Comparison of ENCODE assay signal across 23 cellular contexts in genomic region chr11:13358871-13359270, GRCh38.
DNase-seq lines count a peak whose midpoint lies in the region; ATAC-seq, FAIRE-seq and TF ChIP-seq lines count a peak whose summit lies in the region.
"Had no signal": no experiment of that assay in that cellular context is flagged by ENCODE, and none has a peak within 500 bp of the region (broad histone marks: within the 10 kb centered on the region; RNA-seq: fewer than 3 reads in every experiment).

No MANE protein-coding gene starts in this region.

- H3K9ac ChIP-seq in SK-N-SH: no peak overlapping the region
- no peak overlapping the region for H3K9ac ChIP-seq in K562 (ENCODE audit: insufficient read depth in 1 of 2, low read depth in 2 of 2, low read length in 2 of 2)

- H4K20me1 ChIP-seq in SK-N-SH (ENCODE audit: insufficient read depth) (no peaks in the 10 kb centered on the region), K562 (replicated peaks; ENCODE audit: control insufficient read depth, insufficient read depth, low read length) (no peaks in the 10 kb centered on the region)

- intact Hi-C loops in K562 (cut with micrococcal nuclease) (loop anchor here (10.0 kb wide), 1 partner anchor 106 kb away; the partner anchor contains the start of gene BTBD10), upper lobe of right lung (cut with DNase I) (no loop called here)

- H3K79me2 ChIP-seq in SK-N-SH (ENCODE audit: insufficient read depth) (no peaks in the 10 kb centered on the region), K562 (ENCODE audit: control insufficient read depth, insufficient read depth, low read length) (no peaks in the 10 kb centered on the region)

- H3K36me3 ChIP-seq in SK-N-SH (replicated peaks in 1 of 2; ENCODE audit: control insufficient read depth in 1 of 2, insufficient read depth in 2 of 2, low read length in 1 of 2) (peaks cover 24 to 31% of the 10 kb centered on the region in 2 experiments), K562 (ENCODE audit: control insufficient read depth, insufficient read depth, low read length) (no peaks in the 10 kb centered on the region), Peyer's patch (peaks cover 0 to 81% (median 0%) of the 10 kb centered on the region in 3 donors), upper lobe of right lung (peaks cover 96% of the 10 kb centered on the region)
- H3K36me3 ChIP-seq: BE2C, MG63, prostate gland had no signal

- TF ChIP-seq CTCF in SK-N-SH (IDR thresholded peaks at IDR 0.05) (no peak), K562 (IDR thresholded peaks at IDR 0.05 in 2 of 3, conservative IDR thresholded peaks at IDR 0.05 in 1 of 3; ENCODE audit: insufficient read depth in 2 of 3, low read depth in 1 of 3, low read length in 3 of 3) (no peak), Peyer's patch (IDR thresholded peaks at IDR 0.05) (no peak), upper lobe of right lung (IDR thresholded peaks at IDR 0.05) (no peak)

- TF ChIP-seq EP300 in SK-N-SH (IDR thresholded peaks at IDR 0.05; ENCODE audit: borderline replicate concordance in 1 of 2, low read depth in 1 of 2, low read length in 1 of 2) (no peak), K562 (IDR thresholded peaks at IDR 0.05; ENCODE audit: low read length) (no peak)

- TF ChIP-seq RAD21 in SK-N-SH (IDR thresholded peaks at IDR 0.05; ENCODE audit: low read length) (no peak), K562 (CRISPR knock-in tag; conservative IDR thresholded peaks at IDR 0.05 in 1 of 2, IDR thresholded peaks at IDR 0.05 in 1 of 2) (no peak)

- TF ChIP-seq POLR2A in K562 (conservative IDR thresholded peaks at IDR 0.05): no peak
- TF ChIP-seq POLR2A in Peyer's patch (IDR thresholded peaks at IDR 0.05): no peak

- ATAC-seq in SK-N-SH treated with all-trans-retinoic acid at 6 μM for 48 hours: no peak; the same call in 2 of the 3 replicates
- ATAC-seq in K562: no peak
- ATAC-seq in upper lobe of right lung: no peak

- H3K4me2 ChIP-seq in SK-N-SH (no peak overlapping the region), K562 (ENCODE audit: insufficient read depth, low read length) (no peak overlapping the region)

- no peaks in the 10 kb centered on the region for H3K9me2 ChIP-seq in SK-N-SH

- in situ Hi-C loops in K562 (cut with MboI): no loop called here

- POLR2A ChIA-PET in SK-N-SH (lab: Yijun Ruan, JAX): no interaction called here
- POLR2A ChIA-PET in K562 (lab: Yijun Ruan, JAX): interaction anchor here (1.0 kb wide), 1 partner anchor 13 kb away, joined by 3 read pairs; no protein-coding TSS in a partner anchor

- DNase-seq in SK-N-SH (no peak), K562 (ENCODE audit: extremely low read depth in 1 of 4, low spot score in 3 of 4) (no peak), iris pigment epithelial cell (ENCODE audit: low read depth) (peak; percentile 19), superior temporal gyrus (ENCODE audit: extremely low spot score) (peak; percentile 67), Peyer's patch (no peak), upper lobe of right lung (no peak), NCI-H146 treated with DMSO at 0.1 percent for 48 hours (lab: John Stamatoyannopoulos, UW; ENCODE audit: unreplicated experiment) (no peak)
- DNase-seq: BE2C; GDM1; kidney; MG63; NCI-H1436 treated with DMSO at 0.1 percent for 48 hours; NCI-H774; nephron progenitor cell; OCI-M1; stimulated activated CD4-positive, alpha-beta T cell treated with anti-CD3 and anti-CD28 coated beads, Interleukin-2, amount 100 ng/mL, for 48 hours; stomach had no signal

- CTCF ChIA-PET in SK-N-SH (lab: Yijun Ruan, JAX): interaction anchor here (1.0 kb wide), 1 partner anchor 26 kb away, joined by 3 read pairs; no protein-coding TSS in a partner anchor
- CTCF ChIA-PET in K562 (lab: Yijun Ruan, JAX; ENCODE audit: low intra/inter-chr PET ratio): no interaction called here

- H3K4me3 ChIP-seq in SK-N-SH (ENCODE audit: low read depth in 2 of 2, low read length in 1 of 2) (no peak overlapping the region), K562 (no peak overlapping the region), Peyer's patch (no peak overlapping the region), upper lobe of right lung (no peak overlapping the region)
- H3K4me3 ChIP-seq: MG63, prostate gland, skin epidermis, stomach had no signal

- WGBS in SK-N-SH (ENCODE audit: low lambda C conversion rate): 73% methylated on average over 4 of the region's 4 CpGs
- WGBS in K562 (ENCODE audit: insufficient coverage, low coverage, missing lambda C conversion rate): 0% methylated on average over 4 of the region's 4 CpGs

- H3K9me1 ChIP-seq in K562 (ENCODE audit: control insufficient read depth, insufficient read depth, low read length): no peaks in the 10 kb centered on the region

- H3K27ac ChIP-seq in SK-N-SH (ENCODE audit: low read depth in 2 of 2, low read length in 1 of 2) (peak overlapping the region in 1 of 2 experiments; percentile 64; a peak in 2 of 4 replicates), K562 (ENCODE audit: extremely low read depth, low read depth, low read length) (no peak overlapping the region), Peyer's patch (no peak overlapping the region), upper lobe of right lung (no peak overlapping the region)
- H3K27ac ChIP-seq: 22Rv1, prostate gland, skin epidermis, stomach had no signal

- H3K4me1 ChIP-seq in SK-N-SH (ENCODE audit: control insufficient read depth in 1 of 2, insufficient read depth in 2 of 2, low read depth in 1 of 2, low read length in 1 of 2): no peaks in the 10 kb centered on the region
- H3K4me1 ChIP-seq in K562 (replicated peaks in 1 of 2; ENCODE audit: control insufficient read depth in 2 of 2, insufficient read depth in 2 of 2, low read length in 2 of 2): no peaks in the 10 kb centered on the region; a peak in 2 of 5 replicates
- H3K4me1 ChIP-seq in Peyer's patch: no peaks in the 10 kb centered on the region
- no peaks in the 10 kb centered on the region for H3K4me1 ChIP-seq in upper lobe of right lung
- H3K4me1 ChIP-seq: BE2C, prostate gland, stomach had no signal

- H2AFZ ChIP-seq in SK-N-SH (ENCODE audit: low read depth): no peak overlapping the region
- H2AFZ ChIP-seq in K562 (ENCODE audit: low read depth, low read length): no peak overlapping the region

- H3K9me3 ChIP-seq in SK-N-SH (no peaks in the 10 kb centered on the region), K562 (replicated peaks; ENCODE audit: control insufficient read depth, insufficient read depth, low read depth, low read length) (no peaks in the 10 kb centered on the region), Peyer's patch (no peaks in the 10 kb centered on the region), upper lobe of right lung (no peaks in the 10 kb centered on the region)
- H3K9me3 ChIP-seq: BE2C, MG63, prostate gland, stomach had no signal

- no peaks in the 10 kb centered on the region for H3K27me3 ChIP-seq in SK-N-SH (ENCODE audit: insufficient read depth)
- H3K27me3 ChIP-seq in K562 (ENCODE audit: control insufficient read depth in 2 of 2, insufficient read depth in 2 of 2, low read length in 2 of 2): peaks cover 11 to 29% of the 10 kb centered on the region in 2 experiments; a peak in 3 of 5 replicates
- no peaks in the 10 kb centered on the region for H3K27me3 ChIP-seq in Peyer's patch
- H3K27me3 ChIP-seq in upper lobe of right lung: no peaks in the 10 kb centered on the region
- H3K27me3 ChIP-seq: BE2C, MG63, stomach had no signal

- no peak for FAIRE-seq in K562 (lab: Jason Lieb, UNC)
- FAIRE-seq: H54, kidney, urothelium cell line had no signal

- H3F3A ChIP-seq in SK-N-SH (replicated peaks; ENCODE audit: insufficient read depth): peaks cover 13% of the 10 kb centered on the region

- no TSS peak for BruUV-seq in K562 (replicated peaks; lab: Mats Ljungman, UMichigan)

TF ChIP-seq in SK-N-SH, 30 proteins besides CTCF, POLR2A, EP300 and RAD21 (continues in another document):
- no peak for TF ChIP-seq IRF3 (IDR thresholded peaks at IDR 0.05; ENCODE audit: low read depth, low read length)
- TF ChIP-seq MXI1 (IDR thresholded peaks at IDR 0.05; ENCODE audit: low read depth, low read length): no peak
- TF ChIP-seq GATA2 (CRISPR knock-in tag; IDR thresholded peaks at IDR 0.05): no peak
- TF ChIP-seq FOXJ3 (CRISPR knock-in tag; IDR thresholded peaks at IDR 0.05): no peak

TF ChIP-seq in K562, 482 proteins besides CTCF, POLR2A, EP300 and RAD21:
- TF ChIP-seq CHD2 (IDR thresholded peaks at IDR 0.05; ENCODE audit: low read depth, low read length) (peak; percentile 38; the same call in 1 of the 2 replicates), KLF6 (CRISPR knock-in tag; IDR thresholded peaks at IDR 0.05; ENCODE audit: borderline replicate concordance) (no peak)

Comparison
In these comparisons a context has a peak if more than half of its experiments do, and no peak if none do; other contexts are left out.
1. DNase-seq: peak in iris pigment epithelial cell (single experiment) and superior temporal gyrus (single experiment); none in SK-N-SH (single experiment), K562 (0 of 4), Peyer's patch (0 of 3), upper lobe of right lung (single experiment) and NCI-H146 treated with DMSO at 0.1 percent for 48 hours (single experiment).
2. Of the 27 proteins assayed by ChIP-seq in both K562 and SK-N-SH: peak only in K562: CHD2; only in SK-N-SH: JUND; in both: none; in neither: 25.